21 cellular contexts compared by ENCODE assay signal in genomic region chr9:91166796-91167366, GRCh38.
DNase-seq lines count a peak whose midpoint lies in the region; ATAC-seq and TF ChIP-seq lines count a peak whose summit lies in the region.
"Had no signal": no experiment of that assay in that cellular context is flagged by ENCODE, and none has a peak within 500 bp of the region (broad histone marks: within the 10 kb centered on the region; RNA-seq: fewer than 3 reads in every experiment).

No MANE protein-coding gene starts in this region.

- H3K79me2 ChIP-seq in mesendoderm (ENCODE audit: control insufficient read depth, insufficient read depth, low read length), result no peaks in the 10 kb centered on the region
- H3K79me2 ChIP-seq in neural progenitor cell (ENCODE audit: low read depth), result no peaks in the 10 kb centered on the region

- H3K27ac ChIP-seq in mesendoderm (ENCODE audit: low read depth, low read length) (no peak overlapping the region), neural progenitor cell (no peak overlapping the region)
- H3K27ac ChIP-seq: heart right ventricle, prostate gland, tibial nerve had no signal

- no peak overlapping the region for H3K4me3 ChIP-seq in astrocyte of the cerebellum (ENCODE audit: low read depth, low read length)
- H3K4me3 ChIP-seq in mesendoderm (ENCODE audit: low read length), result no peak overlapping the region
- H3K4me3 ChIP-seq in neural progenitor cell, result no peak overlapping the region
- H3K4me3 ChIP-seq: heart right ventricle, prostate gland, tibial nerve had no signal

- H2AFZ ChIP-seq in neural progenitor cell (replicated peaks), result no peak overlapping the region

- no peak overlapping the region for H2BK15ac ChIP-seq in mesendoderm (replicated peaks; ENCODE audit: low read depth)

- no peak overlapping the region for H3K18ac ChIP-seq in mesendoderm (ENCODE audit: low read length)

- no peak overlapping the region for H3K4me3 Mint-ChIP-seq in neural progenitor cell
- H3K4me3 Mint-ChIP-seq: activated T-helper 1 cell treated with anti-CD3 and anti-CD28 coated beads, Interleukin-12 subunit alpha, Interleukin-12 subunit beta, Interleukin-2, Interleukin-4 antibody, amounts not matched to agents 30 ng/mL and 10 ng/mL and 1 ng/mL, durations not matched to agents 14 hours and 24 hours and 36 hours; CD4-positive, CD25-positive, alpha-beta regulatory T cell; endodermal cell; H9; natural killer cell; T-cell had no signal

- H3K36me3 Mint-ChIP-seq in neural progenitor cell, result no peaks in the 10 kb centered on the region

- H3K36me3 ChIP-seq in mesendoderm (ENCODE audit: control insufficient read depth, insufficient read depth, low read length) (no peaks in the 10 kb centered on the region), neural progenitor cell (peaks cover 6% of the 10 kb centered on the region)
- H3K36me3 ChIP-seq: heart right ventricle, prostate gland had no signal

- ATAC-seq in GM19035 (IDR thresholded peaks at IDR 0.05; ENCODE audit: unreplicated experiment), result no peak
- ATAC-seq: natural killer cell, T-cell had no signal

- H2BK5ac ChIP-seq in mesendoderm (ENCODE audit: low read length), result no peak overlapping the region

- peaks cover 15% of the 10 kb centered on the region for H3K9me3 Mint-ChIP-seq in neural progenitor cell

- H2AK5ac ChIP-seq in mesendoderm (ENCODE audit: low read length), result no peak overlapping the region

- no peak overlapping the region for H3K9ac ChIP-seq in mesendoderm (ENCODE audit: low read length)
- H3K9ac ChIP-seq in neural progenitor cell, result no peak overlapping the region

- no peaks in the 10 kb centered on the region for H3K79me1 ChIP-seq in mesendoderm (ENCODE audit: low read length)

- H3K4me1 ChIP-seq in mesendoderm (ENCODE audit: control insufficient read depth, low read depth, low read length) (peaks cover 2% of the 10 kb centered on the region), neural progenitor cell (no peaks in the 10 kb centered on the region)
- H3K4me1 ChIP-seq: prostate gland had no signal

- WGBS in mesendoderm (ENCODE audit: extremely low coverage, insufficient coverage, low lambda C conversion rate), result no CpG with 5 or more reads among the region's 10 CpGs

- H3K4me2 ChIP-seq in mesendoderm (ENCODE audit: low read length) (no peak overlapping the region), neural progenitor cell (no peak overlapping the region)

- H3K9me3 ChIP-seq in neural progenitor cell (ENCODE audit: low read depth), result peaks cover 15% of the 10 kb centered on the region
- H3K9me3 ChIP-seq: prostate gland had no signal

- no peak overlapping the region for H2BK120ac ChIP-seq in mesendoderm (ENCODE audit: low read depth, low read length)

- no peaks in the 10 kb centered on the region for H4K20me1 ChIP-seq in neural progenitor cell (ENCODE audit: low read depth)

- H3K4me1 Mint-ChIP-seq in neural progenitor cell, result peaks cover 22% of the 10 kb centered on the region

- no peak overlapping the region for H3K27ac Mint-ChIP-seq in neural progenitor cell
- H3K27ac Mint-ChIP-seq: endodermal cell, H9, natural killer cell, T-cell had no signal

- H3K4ac ChIP-seq in mesendoderm (ENCODE audit: low read depth, low read length), result no peak overlapping the region

- H3K27me3 ChIP-seq in mesendoderm (ENCODE audit: insufficient read depth, low read length, poor library complexity), result no peaks in the 10 kb centered on the region
- no peaks in the 10 kb centered on the region for H3K27me3 ChIP-seq in neural progenitor cell
- H3K27me3 ChIP-seq: heart right ventricle, tibial nerve had no signal

- H3K23ac ChIP-seq in mesendoderm (ENCODE audit: low read length), result no peak overlapping the region

- no peak overlapping the region for H4K8ac ChIP-seq in mesendoderm (ENCODE audit: low read depth, low read length)

- peaks cover 9% of the 10 kb centered on the region for H3K27me3 Mint-ChIP-seq in neural progenitor cell (ENCODE audit: insufficient read depth, low read depth)
- H3K27me3 Mint-ChIP-seq: T-cell had no signal

- peak; percentile 2 for DNase-seq in stimulated activated CD4-positive, alpha-beta T cell treated with anti-CD3 and anti-CD28 coated beads, Interleukin-4, amount 100 ng/mL, for 24 hours
- no peak for DNase-seq in stimulated activated CD4-positive, alpha-beta T cell treated with anti-CD3 and anti-CD28 coated beads, Interleukin-4, amount 100 ng/mL, for 4 hours
- DNase-seq in astrocyte of the cerebellum (ENCODE audit: low read depth) (peak; percentile 54), mesendoderm (peak; percentile 22), NCI-H1930 (lab: John Stamatoyannopoulos, UW) (no peak), neural progenitor cell (ENCODE audit: low spot score) (no peak), retina (no peak)
- DNase-seq: CD4-positive, CD25-positive, alpha-beta regulatory T cell; DMS153; endodermal cell; H9; heart right ventricle; natural killer cell; NCI-H187; NCI-H510A; stimulated activated CD4-positive, alpha-beta T cell treated with anti-CD3 and anti-CD28 coated beads, Interleukin-12 subunit alpha, Interleukin-12 subunit beta, amount 100 ng/mL, for 4 hours; T-cell had no signal

- TF ChIP-seq CTCF in astrocyte of the cerebellum (IDR thresholded peaks at IDR 0.05; ENCODE audit: low read depth, low read length, missing control alignments), result no peak
- no peak for TF ChIP-seq CTCF in neural progenitor cell (IDR thresholded peaks at IDR 0.05)

- no peak overlapping the region for H4K5ac ChIP-seq in mesendoderm (ENCODE audit: low read length)

- in situ Hi-C loops in astrocyte of the cerebellum (cut with HindIII; ENCODE audit: low sequenced_read_pairs), result no loop called here

- no peaks in the 10 kb centered on the region for H3F3A ChIP-seq in neural progenitor cell (ENCODE audit: low read depth)

- no peak overlapping the region for H3K56ac ChIP-seq in mesendoderm (ENCODE audit: low read length)

Comparison
In these comparisons a context has a peak if more than half of its experiments do, and no peak if none do; other contexts are left out.
1. DNase-seq: peak in stimulated activated CD4-positive, alpha-beta T cell treated with anti-CD3 and anti-CD28 coated beads, Interleukin-4, amount 100 ng/mL, for 24 hours (single experiment), astrocyte of the cerebellum (single experiment) and mesendoderm (single experiment); none in stimulated activated CD4-positive, alpha-beta T cell treated with anti-CD3 and anti-CD28 coated beads, Interleukin-4, amount 100 ng/mL, for 4 hours (0 of 2), NCI-H1930 (0 of 2), neural progenitor cell (single experiment) and retina (single experiment).